Comparison of ENCODE assay signal across 8 cellular contexts in the genomic region with DNA sequence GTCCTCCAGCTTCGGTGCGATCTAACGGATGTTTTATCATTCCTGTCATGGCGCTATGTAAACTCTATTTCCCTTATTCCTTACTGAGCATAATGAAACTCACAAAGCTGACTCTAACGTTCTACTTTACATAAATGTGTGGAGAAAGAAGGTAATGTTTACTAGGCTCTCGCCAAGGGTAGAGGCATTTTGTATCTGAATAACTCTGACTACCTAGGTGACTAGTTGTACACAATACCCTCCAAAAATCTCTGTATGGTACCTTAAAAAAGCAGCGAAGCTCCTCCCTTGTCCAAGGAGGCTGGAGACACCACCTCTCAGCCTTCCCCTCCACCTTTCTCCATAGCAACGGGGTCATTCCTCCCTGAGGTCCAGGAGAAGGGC.
DNase-seq lines count a peak whose midpoint lies in the region; ATAC-seq and TF ChIP-seq lines count a peak whose summit lies in the region.

No MANE protein-coding gene starts in this region.

- DNase-seq in epithelial cell of esophagus (ENCODE audit: low read depth) (no peak), retinal pigment epithelial cell (ENCODE audit: low read depth) (no peak), EL (no peak), anterior cingulate cortex (lab: John Stamatoyannopoulos, UW) (no peak), middle frontal gyrus (ENCODE audit: extremely low spot score, low spot score) (no peak)
- DNase-seq in stimulated activated naive CD4-positive, alpha-beta T cell (lab: John Stamatoyannopoulos, UW) = no peak

- peak overlapping the region; percentile 53 for H3K27ac ChIP-seq in KOPT-K1 (ENCODE audit: low read depth, low read length, poor library complexity, severe bottlenecking)

- ATAC-seq in GM18867 (IDR thresholded peaks at IDR 0.05; ENCODE audit: unreplicated experiment) = peak; percentile 35

- H3K9me3 ChIP-seq in KOPT-K1 (ENCODE audit: insufficient read depth, low read length, poor library complexity, severe bottlenecking) = peaks cover 25% of the 10 kb centered on the region

- H3K36me3 ChIP-seq in KOPT-K1 (ENCODE audit: insufficient read depth, low read length) = peaks cover 31% of the 10 kb centered on the region

- H3K4me3 ChIP-seq in epithelial cell of esophagus (ENCODE audit: low read length) = peak overlapping the region; percentile 75
- H3K4me3 ChIP-seq in retinal pigment epithelial cell (ENCODE audit: low read length) = peak overlapping the region; percentile 81

- TF ChIP-seq CTCF in epithelial cell of esophagus (IDR thresholded peaks at IDR 0.05; ENCODE audit: insufficient read depth, low read depth, low read length, missing control alignments) (no peak), retinal pigment epithelial cell (conservative IDR thresholded peaks at IDR 0.05; ENCODE audit: low read depth, low read length) (no peak)
